In the genomic region with DNA sequence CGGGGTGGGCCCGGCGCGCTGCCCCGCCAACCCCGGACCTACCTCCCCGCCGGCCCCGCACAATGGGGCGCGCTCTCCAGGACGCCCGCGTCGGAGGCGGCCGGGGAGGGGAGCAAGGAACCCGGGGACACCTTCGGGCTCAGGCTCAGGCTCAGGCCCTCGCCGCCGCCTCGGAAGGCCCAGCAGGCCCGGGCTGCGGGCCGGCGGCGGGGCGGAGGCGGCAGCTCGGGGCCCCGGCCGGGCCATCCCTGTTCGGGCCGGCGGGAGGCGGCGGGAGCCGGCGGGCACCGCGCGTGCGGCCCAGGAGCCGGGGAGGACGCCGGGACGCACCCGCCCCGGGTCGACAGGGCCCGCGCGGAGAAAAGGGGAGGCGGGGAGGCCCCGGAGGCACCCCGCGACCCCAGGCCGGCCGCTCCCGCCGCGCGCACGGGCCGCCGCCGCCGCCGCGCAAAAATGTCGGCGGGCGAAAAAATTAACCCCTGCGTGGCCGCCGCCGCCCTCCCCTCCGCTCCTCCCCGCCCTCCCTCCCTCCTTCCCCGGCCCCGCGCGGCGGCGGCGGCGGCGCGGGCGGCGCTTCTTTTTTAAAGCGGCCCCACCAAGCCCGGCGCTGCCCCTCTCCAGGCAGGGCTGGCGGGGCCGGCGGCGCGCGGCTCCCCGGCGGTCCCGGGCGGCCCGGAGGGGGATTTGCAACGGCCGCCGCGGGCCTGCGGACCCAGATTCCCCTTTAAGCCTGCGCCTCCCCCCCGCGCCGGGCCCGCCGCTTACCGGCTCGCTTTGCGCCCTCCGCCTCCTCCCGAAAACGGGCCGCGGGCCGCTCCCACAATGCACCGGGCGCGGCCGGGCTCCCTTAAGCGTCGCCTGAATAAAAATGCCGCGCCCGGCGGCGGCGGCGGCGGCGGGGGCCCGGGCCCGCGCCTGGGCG, we compare ENCODE assay signal across 8 cellular contexts. TPM values are rescaled to one million over a fixed set of nuclear protein-coding genes. Genes with fewer than 3 reads are reported as not detected.
DNase-seq lines count a peak whose midpoint lies in the region; ATAC-seq and TF ChIP-seq lines count a peak whose summit lies in the region.

No MANE protein-coding gene starts in this region.

- H3K36me3 Mint-ChIP-seq in activated T-cell treated with anti-CD3 and anti-CD28 coated beads, Interleukin-2, amount 50 U/mL, for 24 hours (ENCODE audit: low read depth) = peaks cover 44% of the 10 kb centered on the region

- H3K27ac Mint-ChIP-seq in activated T-cell treated with anti-CD3 and anti-CD28 coated beads, Interleukin-2, amount 50 U/mL, for 24 hours = no peak overlapping the region

- peak overlapping the region; percentile 79 for H3K4me3 Mint-ChIP-seq in activated T-cell treated with anti-CD3 and anti-CD28 coated beads, Interleukin-2, amount 50 U/mL, for 24 hours

- H2AFZ ChIP-seq in OCI-LY1 (ENCODE audit: low read length) = no peak overlapping the region

- H3K4me3 ChIP-seq in OCI-LY1 (ENCODE audit: low read depth, low read length, poor library complexity, severe bottlenecking) = peak overlapping the region; percentile 97
- H3K4me3 ChIP-seq in esophagus (ENCODE audit: low read depth in 1 of 2, low read length in 2 of 2) = peak overlapping the region; percentile 80 to 96
- H3K4me3 ChIP-seq in muscle layer of colon (ENCODE audit: low read depth in 1 of 2, low read length in 2 of 2) = peak overlapping the region; percentile 71 to 78

- no peak overlapping the region for H3K27ac ChIP-seq in OCI-LY1 (ENCODE audit: low read depth, low read length, poor library complexity, severe bottlenecking)
- peak overlapping the region; percentile 97 for H3K27ac ChIP-seq in esophagus (ENCODE audit: low read depth in 2 of 2, low read length in 1 of 2)
- H3K27ac ChIP-seq in muscle layer of colon (ENCODE audit: low read depth, low read length) = peak overlapping the region; percentile 96

- no peaks in the 10 kb centered on the region for H4K20me1 ChIP-seq in OCI-LY1 (ENCODE audit: insufficient read depth, low read length)

- no peaks in the 10 kb centered on the region for H3K9me2 ChIP-seq in OCI-LY1 (ENCODE audit: low read depth, low read length)

- peak overlapping the region; percentile 80 for H3K4me2 ChIP-seq in OCI-LY1 (ENCODE audit: low read length)

- H3K27me3 ChIP-seq in OCI-LY1 (ENCODE audit: insufficient read depth, low read length) = no peaks in the 10 kb centered on the region
- no peaks in the 10 kb centered on the region for H3K27me3 ChIP-seq in esophagus (ENCODE audit: control insufficient read depth in 1 of 2, insufficient read depth in 2 of 2, low read length in 2 of 2)
- peaks cover 4 to 7% of the 10 kb centered on the region in 2 donors for H3K27me3 ChIP-seq in muscle layer of colon (ENCODE audit: control insufficient read depth in 1 of 2, insufficient read depth in 2 of 2, low read length in 2 of 2)

- H3K9me3 Mint-ChIP-seq in activated T-cell treated with anti-CD3 and anti-CD28 coated beads, Interleukin-2, amount 50 U/mL, for 24 hours = no peaks in the 10 kb centered on the region

- peak in 13 of 14 donors; percentile 51 to 86 (median 77) for DNase-seq in C1 segment of cervical spinal cord (lab: John Stamatoyannopoulos, UW)
- DNase-seq in activated T-cell treated with anti-CD3 and anti-CD28 coated beads, Interleukin-2, amount 50 U/mL, for 24 hours = peak; percentile 87
- peak; percentile 44 to 56 for DNase-seq in stimulated activated CD8-positive, alpha-beta memory T cell treated with anti-CD3 and anti-CD28 coated beads, Interleukin-7, amount 100 ng/mL, for 1 hour (ENCODE audit: low read depth in 2 of 2)

- no peaks in the 10 kb centered on the region for H3F3A ChIP-seq in OCI-LY1 (ENCODE audit: insufficient read depth, low read length)

- peaks cover 7% of the 10 kb centered on the region for H3K79me2 ChIP-seq in OCI-LY1 (ENCODE audit: insufficient read depth, low read length)

- H3K9me3 ChIP-seq in OCI-LY1 (ENCODE audit: low read length) (no peaks in the 10 kb centered on the region), esophagus (ENCODE audit: control insufficient read depth in 2 of 2, insufficient read depth in 1 of 2, low read depth in 1 of 2, low read length in 1 of 2) (no peaks in the 10 kb centered on the region), muscle layer of colon (ENCODE audit: low read length) (no peaks in the 10 kb centered on the region)

- TF ChIP-seq CTCF in OCI-LY1 (IDR thresholded peaks at IDR 0.05; ENCODE audit: low read length) = no peak

- H3K9ac ChIP-seq in OCI-LY1 (ENCODE audit: low read length) = peak overlapping the region; percentile 89
- peak overlapping the region; percentile 82 for H3K9ac ChIP-seq in muscle layer of colon (ENCODE audit: low read length)

- peaks cover 24% of the 10 kb centered on the region for H3K4me1 ChIP-seq in OCI-LY1 (ENCODE audit: insufficient read depth, low read length, severe bottlenecking)
- peaks cover 0 to 3% of the 10 kb centered on the region in 2 donors for H3K4me1 ChIP-seq in esophagus (ENCODE audit: control insufficient read depth in 2 of 2, insufficient read depth in 2 of 2, low read length in 1 of 2)
- H3K4me1 ChIP-seq in muscle layer of colon (ENCODE audit: insufficient read depth, low read length) = peaks cover 20% of the 10 kb centered on the region

- WGBS in esophagus, 2 donors = 0 to 1% methylated on average over 43 to 144 of the region's 145 CpGs

- peaks cover 65% of the 10 kb centered on the region for H3K4me1 Mint-ChIP-seq in activated T-cell treated with anti-CD3 and anti-CD28 coated beads, Interleukin-2, amount 50 U/mL, for 24 hours (ENCODE audit: low read depth)

- no peaks in the 10 kb centered on the region for H3K27me3 Mint-ChIP-seq in activated T-cell treated with anti-CD3 and anti-CD28 coated beads, Interleukin-2, amount 50 U/mL, for 24 hours

- ATAC-seq in GM19328 (IDR thresholded peaks at IDR 0.05; ENCODE audit: unreplicated experiment) (peak; percentile 57), HG03469 (IDR thresholded peaks at IDR 0.05; ENCODE audit: unreplicated experiment) (peak; percentile 33)

- H3K36me3 ChIP-seq in OCI-LY1 (ENCODE audit: insufficient read depth, low read length) (peaks cover 20% of the 10 kb centered on the region), esophagus (ENCODE audit: control insufficient read depth in 2 of 2, insufficient read depth in 2 of 2, low read length in 1 of 2) (no peaks in the 10 kb centered on the region), muscle layer of colon (ENCODE audit: insufficient read depth, low read length) (no peaks in the 10 kb centered on the region)

RNA-seq across cellular contexts. Expression of a gene that starts 0.6 kb away (rescaled TPM):
- 10 to 100 TPM; 15.8 to 25.8 TPM for polyA plus RNA-seq in esophagus

RNA-seq across cellular contexts. Expression of a gene that starts 47.6 kb away (rescaled TPM):
- polyA plus RNA-seq in esophagus = 1 to 10 TPM; 5.7 to 7.4 TPM
